ENCODE assay signal across 1 cellular context in genomic region chr16:4944333-4945281, GRCh38.
TF ChIP-seq lines count a peak whose summit lies in the region.

No MANE protein-coding gene starts in this region.

TF ChIP-seq in GM23338, 12 proteins besides CTCF, POLR2A, EP300 and RAD21 (continued from another document):
- no peak for TF ChIP-seq ZNF462 (CRISPR knock-in tag; IDR thresholded peaks at IDR 0.05)
- TF ChIP-seq STAT1 (IDR thresholded peaks at IDR 0.05; ENCODE audit: unreplicated experiment): no peak
- no peak for TF ChIP-seq REST (IDR thresholded peaks at IDR 0.05; ENCODE audit: unreplicated experiment)
- TF ChIP-seq CREB1 (CRISPR knock-in tag; IDR thresholded peaks at IDR 0.05; ENCODE audit: low read depth): no peak
- no peak for TF ChIP-seq ZNF331 (CRISPR knock-in tag; IDR thresholded peaks at IDR 0.05; ENCODE audit: low read depth)
- TF ChIP-seq POLR2AphosphoS5 (IDR thresholded peaks at IDR 0.05; ENCODE audit: low read depth): no peak
- TF ChIP-seq, protein P1, sequence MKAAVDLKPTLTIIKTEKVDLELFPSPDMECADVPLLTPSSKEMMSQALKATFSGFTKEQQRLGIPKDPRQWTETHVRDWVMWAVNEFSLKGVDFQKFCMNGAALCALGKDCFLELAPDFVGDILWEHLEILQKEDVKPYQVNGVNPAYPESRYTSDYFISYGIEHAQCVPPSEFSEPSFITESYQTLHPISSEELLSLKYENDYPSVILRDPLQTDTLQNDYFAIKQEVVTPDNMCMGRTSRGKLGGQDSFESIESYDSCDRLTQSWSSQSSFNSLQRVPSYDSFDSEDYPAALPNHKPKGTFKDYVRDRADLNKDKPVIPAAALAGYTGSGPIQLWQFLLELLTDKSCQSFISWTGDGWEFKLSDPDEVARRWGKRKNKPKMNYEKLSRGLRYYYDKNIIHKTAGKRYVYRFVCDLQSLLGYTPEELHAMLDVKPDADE (IDR thresholded peaks at IDR 0.05): no peak
- TF ChIP-seq EZH2phosphoT487 (IDR thresholded peaks at IDR 0.05; ENCODE audit: unreplicated experiment): no peak
- no peak for TF ChIP-seq EZH2 (IDR thresholded peaks at IDR 0.05; ENCODE audit: low read depth, unreplicated experiment)
- TF ChIP-seq NANOG (IDR thresholded peaks at IDR 0.05; ENCODE audit: borderline replicate concordance): no peak
- no peak for TF ChIP-seq ZNF114 (CRISPR knock-in tag; IDR thresholded peaks at IDR 0.05)
TF ChIP-seq in GM23338: peak in this region for 0.
